ENCODE assay signal across 12 cellular contexts in genomic region chr7:6398943-6399342, GRCh38. TPM values are rescaled to one million over a fixed set of nuclear protein-coding genes. Genes with fewer than 3 reads are reported as not detected.
A peak's percentile ranks its signal among the peaks of the same experiment; 100 is the strongest.
DNase-seq lines count a peak whose midpoint lies in the region; ATAC-seq, FAIRE-seq and TF ChIP-seq lines count a peak whose summit lies in the region.
"Had no signal": no experiment of that assay in that cellular context is flagged by ENCODE, and none has a peak within 500 bp of the region (broad histone marks: within the 10 kb centered on the region; RNA-seq: fewer than 3 reads in every experiment).

No MANE protein-coding gene starts in this region.

- H3K9me3 ChIP-seq in esophagus (ENCODE audit: control insufficient read depth in 2 of 2, insufficient read depth in 1 of 2, low read depth in 1 of 2, low read length in 1 of 2): no peaks in the 10 kb centered on the region
- H3K9me3 ChIP-seq in mucosa of stomach (ENCODE audit: control insufficient read depth, low read length): no peaks in the 10 kb centered on the region
- H3K9me3 ChIP-seq in upper lobe of left lung: no peaks in the 10 kb centered on the region
- no peaks in the 10 kb centered on the region for H3K9me3 ChIP-seq in kidney (ENCODE audit: control insufficient read depth in 1 of 2, low read length in 2 of 2)

- no peak for TF ChIP-seq EP300 in upper lobe of left lung (IDR thresholded peaks at IDR 0.05)

- ATAC-seq in activated CD4-positive, alpha-beta T cell treated with anti-CD3 and anti-CD28 coated beads for 36 hours: no peak
- peak; percentile 50 to 55 for ATAC-seq in upper lobe of left lung (ENCODE audit: low FRiP score in 2 of 2)
- ATAC-seq: T-cell had no signal

- H3K4me3 Mint-ChIP-seq in activated CD4-positive, alpha-beta T cell treated with anti-CD3 and anti-CD28 coated beads for 36 hours: no peak overlapping the region
- H3K4me3 Mint-ChIP-seq: T-cell had no signal

- H3K4me1 ChIP-seq in esophagus (ENCODE audit: control insufficient read depth in 2 of 2, insufficient read depth in 2 of 2, low read length in 1 of 2): peaks cover 8 to 30% of the 10 kb centered on the region in 2 donors
- peaks cover 36% of the 10 kb centered on the region for H3K4me1 ChIP-seq in mucosa of stomach (ENCODE audit: control insufficient read depth, insufficient read depth, low read length)
- H3K4me1 ChIP-seq in upper lobe of left lung: peaks cover 56 to 66% (median 60%) of the 10 kb centered on the region in 4 donors
- H3K4me1 ChIP-seq in kidney (ENCODE audit: control insufficient read depth in 1 of 2, insufficient read depth in 1 of 2, low read depth in 1 of 2, low read length in 2 of 2): peaks cover 9 to 19% of the 10 kb centered on the region in 2 donors

- POLR2A ChIA-PET in activated CD4-positive, alpha-beta T cell treated with anti-CD3 and anti-CD28 coated beads for 36 hours (lab: Charles Lee): no interaction called here

- no peak for DNase-seq in activated CD4-positive, alpha-beta T cell treated with anti-CD3 and anti-CD28 coated beads for 36 hours
- DNase-seq in activated CD4-positive, alpha-beta T cell treated with anti-CD3 and anti-CD28 coated beads for 4 hours: no peak
- DNase-seq in upper lobe of left lung (peak; percentile 50 to 55), kidney (no peak), COR-L47 (lab: John Stamatoyannopoulos, UW) (no peak), OCI-M2 (lab: John Stamatoyannopoulos, UW; ENCODE audit: unreplicated experiment) (no peak)
- DNase-seq: activated CD8-positive, alpha-beta memory T cell treated with anti-CD3 and anti-CD28 coated beads, Interleukin-2, amount 50 U/mL, for 48 hours; NCI-H524; T-cell had no signal

- 40 to 55% methylated on average over 12 of the region's 12 CpGs for WGBS in esophagus, 2 donors
- WGBS in upper lobe of left lung, 2 donors: 56 to 65% methylated on average over 6 to 12 of the region's 12 CpGs

- H3K36me3 ChIP-seq in esophagus (ENCODE audit: control insufficient read depth in 2 of 2, insufficient read depth in 2 of 2, low read length in 1 of 2) (peaks cover 13 to 18% of the 10 kb centered on the region in 2 donors), mucosa of stomach (ENCODE audit: control insufficient read depth, insufficient read depth, low read length) (peaks cover 9% of the 10 kb centered on the region), upper lobe of left lung (peaks cover 15 to 63% (median 26%) of the 10 kb centered on the region in 4 donors), kidney (ENCODE audit: control insufficient read depth in 1 of 2, insufficient read depth in 2 of 2, low read length in 2 of 2) (peaks cover 18 to 27% of the 10 kb centered on the region in 2 donors)

- CTCF ChIA-PET in activated CD4-positive, alpha-beta T cell treated with anti-CD3 and anti-CD28 coated beads for 36 hours (lab: Charles Lee): interaction anchor here (0.8 kb wide), 1 partner anchor 32 kb away, joined by 3 read pairs; no protein-coding TSS in a partner anchor

- FAIRE-seq in kidney (lab: Jason Lieb, UNC): no peak
- FAIRE-seq: A204.1 had no signal

- H3K27me3 ChIP-seq in esophagus (ENCODE audit: control insufficient read depth in 1 of 2, insufficient read depth in 2 of 2, low read length in 2 of 2): no peaks in the 10 kb centered on the region
- H3K27me3 ChIP-seq in mucosa of stomach (ENCODE audit: control insufficient read depth, insufficient read depth, low read length): no peaks in the 10 kb centered on the region
- no peaks in the 10 kb centered on the region for H3K27me3 ChIP-seq in upper lobe of left lung

- no peak for TF ChIP-seq POLR2A in upper lobe of left lung (IDR thresholded peaks at IDR 0.05)

- H3K9me3 Mint-ChIP-seq in activated CD4-positive, alpha-beta T cell treated with anti-CD3 and anti-CD28 coated beads for 36 hours (ENCODE audit: low read depth): no peaks in the 10 kb centered on the region
- H3K9me3 Mint-ChIP-seq: T-cell had no signal

- peaks cover 51% of the 10 kb centered on the region for H3K36me3 Mint-ChIP-seq in activated CD4-positive, alpha-beta T cell treated with anti-CD3 and anti-CD28 coated beads for 36 hours (ENCODE audit: low read depth)

- H3K4me3 ChIP-seq in esophagus (ENCODE audit: low read depth in 1 of 2, low read length in 2 of 2) (peak overlapping the region in 1 of 2 donors; percentile 39), mucosa of stomach (ENCODE audit: low read length) (no peak overlapping the region), upper lobe of left lung (no peak overlapping the region), kidney (ENCODE audit: low read length in 2 of 2) (no peak overlapping the region)

- TF ChIP-seq CTCF in upper lobe of left lung (IDR thresholded peaks at IDR 0.05): no peak
- no peak for TF ChIP-seq CTCF in kidney (IDR thresholded peaks at IDR 0.05; ENCODE audit: borderline replicate concordance, extremely low read depth, insufficient read depth)

- peak overlapping the region; percentile 73 to 87 for H3K27ac ChIP-seq in esophagus (ENCODE audit: low read depth in 2 of 2, low read length in 1 of 2)
- H3K27ac ChIP-seq in upper lobe of left lung: peak overlapping the region in 3 of 4 donors; percentile 48 to 88 (median 50)
- H3K27ac ChIP-seq in kidney (ENCODE audit: low read depth in 2 of 2, low read length in 2 of 2): no peak overlapping the region

- peaks cover 26% of the 10 kb centered on the region for H3K4me1 Mint-ChIP-seq in activated CD4-positive, alpha-beta T cell treated with anti-CD3 and anti-CD28 coated beads for 36 hours

- intact Hi-C loops in activated CD4-positive, alpha-beta T cell treated with anti-CD3 and anti-CD28 coated beads for 36 hours (cut with DNase I, micrococcal nuclease): no loop called here
- intact Hi-C loops in kidney (cut with DNase I): no loop called here

- no peaks in the 10 kb centered on the region for H3K27me3 Mint-ChIP-seq in activated CD4-positive, alpha-beta T cell treated with anti-CD3 and anti-CD28 coated beads for 36 hours
- H3K27me3 Mint-ChIP-seq: T-cell had no signal

- H3K27ac Mint-ChIP-seq in activated CD4-positive, alpha-beta T cell treated with anti-CD3 and anti-CD28 coated beads for 36 hours: peak overlapping the region; percentile 55

- H3K9ac ChIP-seq in mucosa of stomach (ENCODE audit: low read length): peak overlapping the region; percentile 26
- no peak overlapping the region for H3K9ac ChIP-seq in kidney (ENCODE audit: low read length in 2 of 2)

RNA-seq across cellular contexts. Expression of gene RAC1, which starts 24.6 kb away (rescaled TPM):
- total RNA-seq in activated CD4-positive, alpha-beta T cell treated with anti-CD3 and anti-CD28 coated beads for 36 hours: 100 to 1,000 TPM; 173 to 208 TPM
- polyA plus RNA-seq in esophagus (100 to 1,000 TPM; 440 to 451 TPM), kidney (ENCODE audit: insufficient read depth, low read depth, low replicate concordance) (295 TPM)
- total RNA-seq in upper lobe of left lung (100 to 1,000 TPM; 108 to 272 (median 184) TPM), kidney (321 TPM)

RNA-seq across cellular contexts. Expression of gene DAGLB, which starts 48.8 kb away (rescaled TPM):
- total RNA-seq in activated CD4-positive, alpha-beta T cell treated with anti-CD3 and anti-CD28 coated beads for 36 hours: 10 to 100 TPM in 1 of 2 experiments, 1 to 10 TPM in 1; 9.8 to 15.2 TPM
- polyA plus RNA-seq in esophagus (1 to 10 TPM; 8.4 to 9.2 TPM), kidney (ENCODE audit: insufficient read depth, low read depth, low replicate concordance) (7.7 TPM)
- total RNA-seq in upper lobe of left lung (10 to 100 TPM; 26.6 to 53.8 (median 36.7) TPM), kidney (25.6 TPM)

RNA-seq across cellular contexts. Expression of gene FAM220A, which starts 50.2 kb away (rescaled TPM):
- 10 to 100 TPM; 10.1 to 25.4 TPM for total RNA-seq in activated CD4-positive, alpha-beta T cell treated with anti-CD3 and anti-CD28 coated beads for 36 hours
- polyA plus RNA-seq in esophagus (1 to 10 TPM; 9.2 to 9.6 TPM), kidney (ENCODE audit: insufficient read depth, low read depth, low replicate concordance) (11.8 TPM)
- total RNA-seq in upper lobe of left lung (10 to 100 TPM in 3 of 6 donors, 1 to 10 TPM in 3; 4.6 to 17.1 (median 10.3) TPM), kidney (11.6 TPM)

Comparison
In these comparisons a context has a peak if more than half of its experiments do, and no peak if none do; other contexts are left out.
1. DNase-seq: peak in upper lobe of left lung (2 of 2); none in activated CD4-positive, alpha-beta T cell treated with anti-CD3 and anti-CD28 coated beads for 36 hours (single experiment), activated CD4-positive, alpha-beta T cell treated with anti-CD3 and anti-CD28 coated beads for 4 hours (0 of 2), kidney (single experiment), COR-L47 (single experiment) and OCI-M2 (single experiment).
2. H3K27ac ChIP-seq: peak in esophagus (2 of 2) and upper lobe of left lung (3 of 4); none in kidney (0 of 2).